Comparison of ENCODE assay signal across 8 cellular contexts in genomic region chr4:186037692-186038658, GRCh38. TPM values are rescaled to one million over a fixed set of nuclear protein-coding genes. Genes with fewer than 3 reads are reported as not detected.
DNase-seq lines count a peak whose midpoint lies in the region; ATAC-seq, FAIRE-seq and TF ChIP-seq lines count a peak whose summit lies in the region.
"Had no signal": no experiment of that assay in that cellular context is flagged by ENCODE, and none has a peak within 500 bp of the region (broad histone marks: within the 10 kb centered on the region; RNA-seq: fewer than 3 reads in every experiment).

No MANE protein-coding gene starts in this region.

- H3K36me3 ChIP-seq in DND-41 (ENCODE audit: insufficient read depth, low read length) (no peaks in the 10 kb centered on the region), liver (ENCODE audit: control insufficient read depth in 4 of 4, insufficient read depth in 3 of 4, low read depth in 1 of 4, low read length in 3 of 4) (no peaks in the 10 kb centered on the region)

- H3K79me2 ChIP-seq in DND-41 (ENCODE audit: insufficient read depth, low read length), result no peaks in the 10 kb centered on the region

- H3K4me2 ChIP-seq in DND-41 (ENCODE audit: insufficient read depth, low read length), result no peak overlapping the region

- TF ChIP-seq RAD21 in liver (IDR thresholded peaks at IDR 0.05), result peak; percentile 98 to 99

- 28% methylated on average over 12 of the region's 12 CpGs for WGBS in liver

- H4K20me1 ChIP-seq in DND-41 (ENCODE audit: insufficient read depth, low read length), result no peaks in the 10 kb centered on the region

- peak; percentile 84 for TF ChIP-seq CTCF in DND-41 (IDR thresholded peaks at IDR 0.05; ENCODE audit: borderline replicate concordance, extremely low read depth, low read length, poor library complexity, severe bottlenecking)
- TF ChIP-seq CTCF in liver (IDR thresholded peaks at IDR 0.05; ENCODE audit: low read depth, low read length, missing input control), result peak; percentile 89

- no peak overlapping the region for H2AFZ ChIP-seq in DND-41 (ENCODE audit: low read depth, low read length)

- H3K4me1 ChIP-seq in DND-41 (ENCODE audit: insufficient read depth, low read length) (no peaks in the 10 kb centered on the region), liver (ENCODE audit: control insufficient read depth in 4 of 4, insufficient read depth in 4 of 4, low read length in 3 of 4) (peaks cover 0 to 7% (median 3%) of the 10 kb centered on the region in 4 donors)

- DNase-seq in DND-41 (peak; percentile 44), HT1080 (ENCODE audit: low read depth) (peak; percentile 79), RCC 7860 (ENCODE audit: low spot score) (peak; percentile 5), dedifferentiated amniotic fluid mesenchymal stem cell (ENCODE audit: extremely low spot score) (peak; percentile 70), ureter (ENCODE audit: low spot score) (peak; percentile 63)

- no peaks in the 10 kb centered on the region for H3K27me3 ChIP-seq in DND-41 (ENCODE audit: insufficient read depth, low read length, poor library complexity)
- H3K27me3 ChIP-seq in liver (ENCODE audit: control insufficient read depth in 4 of 4, insufficient read depth in 4 of 4, low read length in 3 of 4), result no peaks in the 10 kb centered on the region

- ATAC-seq in DND-41 (ENCODE audit: insufficient read depth, low read depth) (peak; percentile 68), GM19452 (IDR thresholded peaks at IDR 0.05; ENCODE audit: unreplicated experiment) (peak; percentile 76)
- ATAC-seq: stimulated activated effector memory CD8-positive, alpha-beta T cell treated with anti-CD3 and anti-CD28 coated beads, Interleukin-12 subunit alpha, Interleukin-12 subunit beta, amount 100 ng/mL, for 72 hours had no signal

- no peak for FAIRE-seq in RCC 7860 (lab: Jason Lieb, UNC)

- H3K9me3 ChIP-seq in DND-41 (ENCODE audit: insufficient read depth, low read length, severe bottlenecking) (peaks cover 7% of the 10 kb centered on the region), liver (ENCODE audit: control insufficient read depth in 4 of 4, low read length in 3 of 4) (peaks cover 0 to 3% (median 0%) of the 10 kb centered on the region in 4 donors)

- no peak overlapping the region for H3K4me3 ChIP-seq in DND-41 (ENCODE audit: low read depth in 1 of 2, low read length in 2 of 2)
- no peak overlapping the region for H3K4me3 ChIP-seq in liver (ENCODE audit: low read depth in 1 of 3, low read length in 3 of 3)

- no peak overlapping the region for H3K9ac ChIP-seq in DND-41 (ENCODE audit: low read depth, low read length)
- H3K9ac ChIP-seq in liver (ENCODE audit: low read depth in 1 of 2, low read length in 2 of 2), result no peak overlapping the region

- no peak overlapping the region for H3K27ac ChIP-seq in DND-41 (ENCODE audit: low read length)
- no peak overlapping the region for H3K27ac ChIP-seq in liver (ENCODE audit: low read depth in 1 of 2, low read length in 2 of 2)

TF ChIP-seq in liver, 16 proteins besides CTCF, POLR2A, EP300 and RAD21:
- no peak for TF ChIP-seq ATF3 (IDR thresholded peaks at IDR 0.05)
- peak in 1 of 2 donors; percentile 23 for TF ChIP-seq JUND (IDR thresholded peaks at IDR 0.05)
- TF ChIP-seq RXRA (IDR thresholded peaks at IDR 0.05), result peak in 1 of 2 donors; percentile 28
TF ChIP-seq in liver: peak in this region for 2.

RNA-seq across cellular contexts. Expression of gene TLR3, which starts 31.0 kb away (rescaled TPM):
- total RNA-seq in HT1080 (2014; rRNA removed; shearing (Covaris generic)), result 0.84 and 2.9 TPM in 2 replicates
- polyA plus RNA-seq in HT1080 (2015; cell fraction: cytosol; rRNA removed), result 0.79 and 1.4 TPM in 2 replicates
- 3.1 and 3.9 TPM in 2 replicates for polyA plus RNA-seq in HT1080 (2015; cell fraction: nucleus; rRNA removed)
- total RNA-seq in liver (1 to 10 TPM; 1.3 to 4.3 TPM), ureter (28.6 TPM)
- 1 to 10 TPM; 2.0 to 2.8 TPM for polyA plus RNA-seq in liver

Comparison
In these comparisons a context has a peak if more than half of its experiments do, and no peak if none do; other contexts are left out.
1. DNase-seq: peak in every context shown above with its lines; median percentile 79 in HT1080; 70 in dedifferentiated amniotic fluid mesenchymal stem cell; 63 in ureter; 44 in DND-41; 5 in RCC 7860.